Comparison of ENCODE assay signal across 16 cellular contexts in genomic region chr22:23580586-23581251, GRCh38. TPM values are rescaled to one million over a fixed set of nuclear protein-coding genes. Genes with fewer than 3 reads are reported as not detected.
"Had no signal": no experiment of that assay in that cellular context is flagged by ENCODE, and none has a peak within 500 bp of the region (broad histone marks: within the 10 kb centered on the region; RNA-seq: fewer than 3 reads in every experiment).

No MANE protein-coding gene starts in this region.

- H3K4me1 ChIP-seq: gastrocnemius medialis, heart right ventricle, thyroid gland had no signal

- H3K36me3 ChIP-seq: brain microvascular endothelial cell, gastrocnemius medialis, heart right ventricle, neutrophil, thyroid gland had no signal

- H3K9me3 ChIP-seq: gastrocnemius medialis, heart right ventricle, neutrophil, thyroid gland had no signal

- H3K27me3 ChIP-seq: gastrocnemius medialis, thyroid gland had no signal

- H3K9me3 Mint-ChIP-seq: activated naive CD4-positive, alpha-beta T cell treated with anti-CD3 and anti-CD28 coated beads for 36 hours; effector memory CD8-positive, alpha-beta T cell had no signal

- H3K27ac ChIP-seq: brain microvascular endothelial cell, epithelial cell of prostate, gastrocnemius medialis, heart right ventricle, neutrophil, thyroid gland had no signal

- DNase-seq: activated CD4-positive, alpha-beta T cell treated with anti-CD3 and anti-CD28 coated beads, Interleukin-2, amount 50 U/mL, for 48 hours; activated naive CD4-positive, alpha-beta T cell treated with anti-CD3 and anti-CD28 coated beads for 36 hours; amygdala; brain microvascular endothelial cell; effector memory CD8-positive, alpha-beta T cell; gastrocnemius medialis; heart right ventricle; kidney; left ventricle myocardium superior; retina; stimulated activated CD4-positive, alpha-beta T cell treated with anti-CD3 and anti-CD28 coated beads, Interleukin-15, amount 100 ng/mL, for 24 hours; stimulated activated CD4-positive, alpha-beta T cell treated with anti-CD3 and anti-CD28 coated beads, Interleukin-4, amount 100 ng/mL, for 4 hours; thyroid gland had no signal

- H3K4me3 ChIP-seq: gastrocnemius medialis, heart right ventricle, thyroid gland had no signal

- H3K27ac Mint-ChIP-seq: activated naive CD4-positive, alpha-beta T cell treated with anti-CD3 and anti-CD28 coated beads for 36 hours; effector memory CD8-positive, alpha-beta T cell had no signal

- H3K4me3 Mint-ChIP-seq: activated naive CD4-positive, alpha-beta T cell treated with anti-CD3 and anti-CD28 coated beads for 36 hours; effector memory CD8-positive, alpha-beta T cell had no signal

RNA-seq across cellular contexts. Expression of gene IGLL1, which starts 0.6 kb away (rescaled TPM):
- total RNA-seq: activated naive CD4-positive, alpha-beta T cell treated with anti-CD3 and anti-CD28 coated beads for 36 hours; gastrocnemius medialis; heart right ventricle; kidney; left ventricle myocardium superior; T-helper 1 cell treated with Interleukin-12 subunit alpha and Interleukin-12 subunit beta and Interleukin-4 antibody, amounts not matched to agents 30 ng/mL and 1 ng/mL, for 36 hours; thyroid gland had no signal
- polyA plus RNA-seq: heart right ventricle had no signal

RNA-seq across cellular contexts. Expression of gene DRICH1, which starts 51.4 kb away (rescaled TPM):
- total RNA-seq: gastrocnemius medialis, heart right ventricle, left ventricle myocardium superior had no signal
